In the genomic region with DNA sequence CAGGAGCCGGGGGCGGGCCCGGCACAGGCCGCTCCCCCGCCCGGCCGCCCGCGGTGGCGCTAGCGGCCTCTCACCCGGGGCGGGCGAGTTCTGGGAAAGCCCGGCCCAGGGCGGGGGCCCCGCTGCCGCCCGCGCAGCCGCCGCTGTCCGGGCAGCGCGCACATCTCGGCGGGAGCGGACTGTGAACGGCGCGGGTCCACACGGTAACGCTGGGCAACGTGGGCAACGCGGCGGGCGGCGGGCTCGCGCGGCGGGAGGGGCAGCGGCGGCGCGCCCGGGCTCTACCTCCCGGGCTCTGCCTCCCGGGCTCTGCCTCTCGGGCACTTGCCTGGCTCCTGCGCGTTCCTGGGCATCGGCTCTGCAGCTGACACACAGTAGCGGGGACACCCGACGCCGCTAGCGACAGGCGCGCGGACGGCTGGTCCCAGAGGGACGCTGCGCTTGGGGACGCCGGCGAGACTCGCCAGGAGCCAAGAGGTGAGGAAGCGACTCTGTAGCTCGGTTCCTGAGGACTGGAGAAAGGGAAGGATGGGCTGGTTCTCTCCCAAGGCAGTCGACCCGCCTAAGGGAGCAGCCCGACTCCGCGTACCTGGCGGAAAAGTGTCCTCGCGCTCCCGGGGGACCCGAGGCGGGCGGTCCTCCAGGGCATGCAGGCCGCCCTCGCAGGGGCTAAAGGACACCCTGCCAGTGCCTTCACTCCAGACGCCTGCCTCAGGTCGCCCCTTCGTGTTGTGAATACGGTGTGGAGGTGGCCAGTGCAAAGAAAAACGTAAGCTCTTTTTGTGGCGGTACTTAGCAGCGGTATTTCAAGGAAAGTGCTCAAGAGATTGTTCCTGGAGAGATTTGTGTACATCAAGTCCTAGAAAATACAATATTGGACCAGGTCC, we compare ENCODE assay signal across 8 cellular contexts. TPM values are rescaled to one million over a fixed set of nuclear protein-coding genes. Genes with fewer than 3 reads are reported as not detected.
DNase-seq lines count a peak whose midpoint lies in the region; ATAC-seq and TF ChIP-seq lines count a peak whose summit lies in the region.

A gene (plus strand): TSS at position 150 of the 887 bp plus-strand sequence. CDS start 37,116 bp downstream, outside the sequence.

- H3K4me3 ChIP-seq in HAP-1 = peak within 1 kb of the TSS; percentile 50
- peak within 1 kb of the TSS; percentile 63 for H3K4me3 ChIP-seq in NT2/D1 (ENCODE audit: insufficient read length, low read depth)
- peak within 1 kb of the TSS; percentile 7 to 70 (median 55) for H3K4me3 ChIP-seq in dorsolateral prefrontal cortex
- H3K4me3 ChIP-seq in liver (ENCODE audit: low read depth in 1 of 3, low read length in 3 of 3) = peak within 1 kb of the TSS; percentile 16 to 68 (median 60)

- TF ChIP-seq CTCF in dorsolateral prefrontal cortex (IDR thresholded peaks at IDR 0.05 in 54 of 56, conservative IDR thresholded peaks at IDR 0.05 in 2 of 56; ENCODE audit: low read depth in 1 of 56, partially characterized antibody in 56 of 56) = no peak
- TF ChIP-seq CTCF in liver (IDR thresholded peaks at IDR 0.05; ENCODE audit: low read depth, low read length, missing input control) = peak; percentile 3

- no peak for ATAC-seq in HG03457 (IDR thresholded peaks at IDR 0.05; ENCODE audit: unreplicated experiment)

- peaks cover 10% of the 10 kb centered on the region for H3K4me1 ChIP-seq in HAP-1
- peaks cover 4% of the 10 kb centered on the region for H3K4me1 ChIP-seq in NT2/D1 (ENCODE audit: insufficient read depth, insufficient read length)
- H3K4me1 ChIP-seq in liver (ENCODE audit: control insufficient read depth in 4 of 4, insufficient read depth in 4 of 4, low read length in 3 of 4) = peaks cover 3 to 12% (median 8%) of the 10 kb centered on the region in 4 donors

- no peaks in the 10 kb centered on the region for H3K36me3 ChIP-seq in HAP-1 (replicated peaks)
- no peaks in the 10 kb centered on the region for H3K36me3 ChIP-seq in NT2/D1 (ENCODE audit: insufficient read depth, insufficient read length, low read length)
- H3K36me3 ChIP-seq in liver (ENCODE audit: control insufficient read depth in 4 of 4, insufficient read depth in 3 of 4, low read depth in 1 of 4, low read length in 3 of 4) = no peaks in the 10 kb centered on the region

- DNase-seq in EH (ENCODE audit: low read depth) (peak; percentile 56), HAP-1 (ENCODE audit: low spot score in 2 of 2) (peak; percentile 34 to 64), NT2/D1 (ENCODE audit: low read depth, low spot score) (no peak), dorsolateral prefrontal cortex (peak in 7 of 10 donors; percentile 13 to 58 (median 45)), stromal cell of bone marrow (ENCODE audit: low read depth) (peak; percentile 33), SHP77 (lab: John Stamatoyannopoulos, UW) (no peak)

- in situ Hi-C loops in HAP-1 (cut with MboI; ENCODE audit: low sequenced_read_pairs) = no loop called here

- H3K27me3 ChIP-seq in HAP-1 (ENCODE audit: low read depth) (no peaks in the 10 kb centered on the region), NT2/D1 (ENCODE audit: insufficient read depth, insufficient read length) (peaks cover 28% of the 10 kb centered on the region), dorsolateral prefrontal cortex (peaks cover 0 to 71% (median 29%) of the 10 kb centered on the region in 45 donors), liver (ENCODE audit: control insufficient read depth in 4 of 4, insufficient read depth in 4 of 4, low read length in 3 of 4) (peaks cover 0 to 17% (median 3%) of the 10 kb centered on the region in 4 donors)

- H3K9ac ChIP-seq in NT2/D1 (ENCODE audit: insufficient read length, low read depth) (peak within 1 kb of the TSS; percentile 81), liver (ENCODE audit: low read depth in 1 of 2, low read length in 2 of 2) (no peak within 1 kb of the TSS)

- intact Hi-C loops in dorsolateral prefrontal cortex (cut with DNase I) = no loop called here

- WGBS in liver = 3% methylated on average over 92 of the region's 92 CpGs

- no peak for TF ChIP-seq RAD21 in liver (IDR thresholded peaks at IDR 0.05)

- no peaks in the 10 kb centered on the region for H3K9me3 ChIP-seq in HAP-1
- no peaks in the 10 kb centered on the region for H3K9me3 ChIP-seq in NT2/D1 (ENCODE audit: insufficient read depth, low read length)
- peaks cover 0 to 2% (median 0%) of the 10 kb centered on the region in 4 donors for H3K9me3 ChIP-seq in liver (ENCODE audit: control insufficient read depth in 4 of 4, low read length in 3 of 4)

- peak within 1 kb of the TSS in 6 of 59 donors; percentile 22 to 36 (median 26) for H3K27ac ChIP-seq in dorsolateral prefrontal cortex
- H3K27ac ChIP-seq in liver (ENCODE audit: low read depth in 1 of 2, low read length in 2 of 2) = no peak within 1 kb of the TSS

TF ChIP-seq in liver, 16 proteins besides CTCF, POLR2A, EP300 and RAD21:
- TF ChIP-seq SP1 (IDR thresholded peaks at IDR 0.05) (no peak), YY1 (IDR thresholded peaks at IDR 0.05) (no peak), GABPA (IDR thresholded peaks at IDR 0.05 in 1 of 2, conservative IDR thresholded peaks at IDR 0.05 in 1 of 2) (no peak), JUND (IDR thresholded peaks at IDR 0.05) (no peak), EGR1 (IDR thresholded peaks at IDR 0.05; ENCODE audit: low read depth in 2 of 2) (no peak), NR2F2 (IDR thresholded peaks at IDR 0.05) (no peak), HNF4G (IDR thresholded peaks at IDR 0.05) (no peak), RXRA (IDR thresholded peaks at IDR 0.05) (no peak), HNF4A (conservative IDR thresholded peaks at IDR 0.05) (no peak), FOXA1 (IDR thresholded peaks at IDR 0.05) (no peak), TAF1 (conservative IDR thresholded peaks at IDR 0.05) (no peak), FOXA2 (IDR thresholded peaks at IDR 0.05) (no peak)
- TF ChIP-seq, protein P1, sequence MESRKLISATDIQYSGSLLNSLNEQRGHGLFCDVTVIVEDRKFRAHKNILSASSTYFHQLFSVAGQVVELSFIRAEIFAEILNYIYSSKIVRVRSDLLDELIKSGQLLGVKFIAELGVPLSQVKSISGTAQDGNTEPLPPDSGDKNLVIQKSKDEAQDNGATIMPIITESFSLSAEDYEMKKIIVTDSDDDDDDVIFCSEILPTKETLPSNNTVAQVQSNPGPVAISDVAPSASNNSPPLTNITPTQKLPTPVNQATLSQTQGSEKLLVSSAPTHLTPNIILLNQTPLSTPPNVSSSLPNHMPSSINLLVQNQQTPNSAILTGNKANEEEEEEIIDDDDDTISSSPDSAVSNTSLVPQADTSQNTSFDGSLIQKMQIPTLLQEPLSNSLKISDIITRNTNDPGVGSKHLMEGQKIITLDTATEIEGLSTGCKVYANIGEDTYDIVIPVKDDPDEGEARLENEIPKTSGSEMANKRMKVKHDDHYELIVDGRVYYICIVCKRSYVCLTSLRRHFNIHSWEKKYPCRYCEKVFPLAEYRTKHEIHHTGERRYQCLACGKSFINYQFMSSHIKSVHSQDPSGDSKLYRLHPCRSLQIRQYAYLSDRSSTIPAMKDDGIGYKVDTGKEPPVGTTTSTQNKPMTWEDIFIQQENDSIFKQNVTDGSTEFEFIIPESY (IDR thresholded peaks at IDR 0.05) = no peak
- TF ChIP-seq, protein P2, sequence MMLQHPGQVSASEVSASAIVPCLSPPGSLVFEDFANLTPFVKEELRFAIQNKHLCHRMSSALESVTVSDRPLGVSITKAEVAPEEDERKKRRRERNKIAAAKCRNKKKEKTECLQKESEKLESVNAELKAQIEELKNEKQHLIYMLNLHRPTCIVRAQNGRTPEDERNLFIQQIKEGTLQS (IDR thresholded peaks at IDR 0.05) = no peak
- TF ChIP-seq, protein P3, sequence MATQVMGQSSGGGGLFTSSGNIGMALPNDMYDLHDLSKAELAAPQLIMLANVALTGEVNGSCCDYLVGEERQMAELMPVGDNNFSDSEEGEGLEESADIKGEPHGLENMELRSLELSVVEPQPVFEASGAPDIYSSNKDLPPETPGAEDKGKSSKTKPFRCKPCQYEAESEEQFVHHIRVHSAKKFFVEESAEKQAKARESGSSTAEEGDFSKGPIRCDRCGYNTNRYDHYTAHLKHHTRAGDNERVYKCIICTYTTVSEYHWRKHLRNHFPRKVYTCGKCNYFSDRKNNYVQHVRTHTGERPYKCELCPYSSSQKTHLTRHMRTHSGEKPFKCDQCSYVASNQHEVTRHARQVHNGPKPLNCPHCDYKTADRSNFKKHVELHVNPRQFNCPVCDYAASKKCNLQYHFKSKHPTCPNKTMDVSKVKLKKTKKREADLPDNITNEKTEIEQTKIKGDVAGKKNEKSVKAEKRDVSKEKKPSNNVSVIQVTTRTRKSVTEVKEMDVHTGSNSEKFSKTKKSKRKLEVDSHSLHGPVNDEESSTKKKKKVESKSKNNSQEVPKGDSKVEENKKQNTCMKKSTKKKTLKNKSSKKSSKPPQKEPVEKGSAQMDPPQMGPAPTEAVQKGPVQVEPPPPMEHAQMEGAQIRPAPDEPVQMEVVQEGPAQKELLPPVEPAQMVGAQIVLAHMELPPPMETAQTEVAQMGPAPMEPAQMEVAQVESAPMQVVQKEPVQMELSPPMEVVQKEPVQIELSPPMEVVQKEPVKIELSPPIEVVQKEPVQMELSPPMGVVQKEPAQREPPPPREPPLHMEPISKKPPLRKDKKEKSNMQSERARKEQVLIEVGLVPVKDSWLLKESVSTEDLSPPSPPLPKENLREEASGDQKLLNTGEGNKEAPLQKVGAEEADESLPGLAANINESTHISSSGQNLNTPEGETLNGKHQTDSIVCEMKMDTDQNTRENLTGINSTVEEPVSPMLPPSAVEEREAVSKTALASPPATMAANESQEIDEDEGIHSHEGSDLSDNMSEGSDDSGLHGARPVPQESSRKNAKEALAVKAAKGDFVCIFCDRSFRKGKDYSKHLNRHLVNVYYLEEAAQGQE (IDR thresholded peaks at IDR 0.05) = no peak
- TF ChIP-seq, protein P4, sequence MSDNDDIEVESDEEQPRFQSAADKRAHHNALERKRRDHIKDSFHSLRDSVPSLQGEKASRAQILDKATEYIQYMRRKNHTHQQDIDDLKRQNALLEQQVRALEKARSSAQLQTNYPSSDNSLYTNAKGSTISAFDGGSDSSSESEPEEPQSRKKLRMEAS (IDR thresholded peaks at IDR 0.05) = no peak

RNA-seq across cellular contexts. Expression of the gene that starts here (rescaled TPM):
- total RNA-seq in dorsolateral prefrontal cortex (10 to 100 TPM in 74 of 120 experiments, 1 to 10 TPM in 46; 6.1 to 24.1 (median 10.6) TPM), liver (under 1 TPM; 0.28 to 0.75 TPM)
- polyA plus RNA-seq in liver = under 1 TPM; 0.23 to 0.50 TPM

Comparison
In these comparisons a context has a peak if more than half of its experiments do, and no peak if none do; other contexts are left out.
1. RNA of the gene that starts here (total RNA-seq): 6.1 to 24.1 TPM in dorsolateral prefrontal cortex; 0.28 to 0.75 TPM in liver; every median in the first group is over 4 times any median in the second.
2. DNase-seq: peak in EH (single experiment), HAP-1 (2 of 2), dorsolateral prefrontal cortex (7 of 10) and stromal cell of bone marrow (single experiment); none in NT2/D1 (single experiment) and SHP77 (0 of 2).
3. Peak in every context shown above with its lines, with median percentiles within 50 percentile points of each other: H3K4me3 ChIP-seq.